8 cellular contexts compared by ENCODE assay signal in genomic region chr6:145735356-145736165, GRCh38. TPM values are rescaled to one million over a fixed set of nuclear protein-coding genes. Genes with fewer than 3 reads are reported as not detected.
DNase-seq lines count a peak whose midpoint lies in the region; ATAC-seq, FAIRE-seq and TF ChIP-seq lines count a peak whose summit lies in the region.

Gene EPM2A (minus strand): TSS chr6:145735520. CDS start chr6:145735498, 22 bp downstream.

- no peak within 1 kb of the TSS for H2AK5ac ChIP-seq in trophoblast cell (ENCODE audit: low read length)

- no peak for TF ChIP-seq POLR2A in H54 (IDR thresholded peaks at IDR 0.05; ENCODE audit: low read depth, low read length)
- TF ChIP-seq POLR2A in upper lobe of left lung (IDR thresholded peaks at IDR 0.05): peak in 2 of 4 donors; percentile 56 to 74

- DNase-seq in GM04504 (ENCODE audit: low read depth): peak; percentile 54
- DNase-seq in H54 (ENCODE audit: insufficient read length, low spot score): peak; percentile 33
- DNase-seq in LoVo (ENCODE audit: low spot score): peak; percentile 80
- DNase-seq in SKM-1 (lab: John Stamatoyannopoulos, UW; ENCODE audit: unreplicated experiment): peak; percentile 63
- peak; percentile 79 for DNase-seq in activated naive CD8-positive, alpha-beta T cell treated with anti-CD3 and anti-CD28 coated beads for 36 hours
- DNase-seq in cardiac muscle cell (ENCODE audit: low read depth in 1 of 2, low spot score in 1 of 2): peak; percentile 88 to 93
- peak; percentile 82 to 86 for DNase-seq in trophoblast cell
- peak; percentile 91 to 97 for DNase-seq in upper lobe of left lung

- H3K4me1 ChIP-seq in cardiac muscle cell (ENCODE audit: low read depth) (peaks cover 24% of the 10 kb centered on the region), trophoblast cell (ENCODE audit: control insufficient read depth in 1 of 2, insufficient read depth in 2 of 2, low read length in 2 of 2) (no peaks in the 10 kb centered on the region), upper lobe of left lung (peaks cover 8 to 16% (median 13%) of the 10 kb centered on the region in 4 donors)

- H2BK5ac ChIP-seq in trophoblast cell (ENCODE audit: low read depth, low read length, poor library complexity): peak within 1 kb of the TSS; percentile 93

- no CpG with 5 or more reads among the region's 69 CpGs for WGBS in trophoblast cell (ENCODE audit: extremely low coverage, insufficient coverage, insufficient read length)
- 0 to 1% methylated on average over 10 to 32 of the region's 69 CpGs for WGBS in upper lobe of left lung, 2 donors

- no peaks in the 10 kb centered on the region for H3K36me3 ChIP-seq in cardiac muscle cell
- H3K36me3 ChIP-seq in trophoblast cell (ENCODE audit: control insufficient read depth in 1 of 2, insufficient read depth in 2 of 2, low read length in 2 of 2): peaks cover 0 to 1% of the 10 kb centered on the region in 2 experiments
- H3K36me3 ChIP-seq in upper lobe of left lung: no peaks in the 10 kb centered on the region

- H3K79me2 ChIP-seq in trophoblast cell (ENCODE audit: control insufficient read depth, insufficient read depth, low read length, poor library complexity): peaks cover 4% of the 10 kb centered on the region

- H3K79me1 ChIP-seq in trophoblast cell (ENCODE audit: low read length): peaks cover 12% of the 10 kb centered on the region

- FAIRE-seq in H54 (lab: Jason Lieb, UNC): peak; percentile 11

- no peak for TF ChIP-seq EP300 in upper lobe of left lung (IDR thresholded peaks at IDR 0.05)

- H3K4me3 Mint-ChIP-seq in activated naive CD8-positive, alpha-beta T cell treated with anti-CD3 and anti-CD28 coated beads for 36 hours: peak within 1 kb of the TSS; percentile 93

- no peaks in the 10 kb centered on the region for H3K27me3 ChIP-seq in cardiac muscle cell
- H3K27me3 ChIP-seq in trophoblast cell (ENCODE audit: insufficient read depth, low read length): no peaks in the 10 kb centered on the region
- H3K27me3 ChIP-seq in upper lobe of left lung: no peaks in the 10 kb centered on the region

- TF ChIP-seq CTCF in cardiac muscle cell (IDR thresholded peaks at IDR 0.05; ENCODE audit: low read depth, low read length) (no peak), upper lobe of left lung (IDR thresholded peaks at IDR 0.05) (peak in 3 of 6 experiments; percentile 2 to 45 (median 39))

- no peak within 1 kb of the TSS for H2BK12ac ChIP-seq in trophoblast cell (ENCODE audit: low read length)

- H4K8ac ChIP-seq in trophoblast cell (ENCODE audit: low read depth, low read length): peak within 1 kb of the TSS; percentile 95

- peak within 1 kb of the TSS; percentile 89 for H4K12ac ChIP-seq in trophoblast cell (ENCODE audit: low read depth, low read length)

- H3K23ac ChIP-seq in trophoblast cell (ENCODE audit: low read length): no peak within 1 kb of the TSS

- peak within 1 kb of the TSS; percentile 87 for H3K4me2 ChIP-seq in trophoblast cell (ENCODE audit: low read length)

- H3K9me3 ChIP-seq in cardiac muscle cell (ENCODE audit: low read depth) (no peaks in the 10 kb centered on the region), trophoblast cell (ENCODE audit: insufficient read depth, low read depth, low read length) (no peaks in the 10 kb centered on the region), upper lobe of left lung (no peaks in the 10 kb centered on the region)

- H2AFZ ChIP-seq in trophoblast cell (ENCODE audit: insufficient read depth, low read length, poor library complexity): peak within 1 kb of the TSS; percentile 91

- peaks cover 12% of the 10 kb centered on the region for H3K9me3 Mint-ChIP-seq in activated naive CD8-positive, alpha-beta T cell treated with anti-CD3 and anti-CD28 coated beads for 36 hours

- H3K27ac ChIP-seq in cardiac muscle cell (peak within 1 kb of the TSS; percentile 89), trophoblast cell (ENCODE audit: low read depth, low read length) (peak within 1 kb of the TSS; percentile 92), upper lobe of left lung (peak within 1 kb of the TSS; percentile 92 to 98 (median 96))

- H3K18ac ChIP-seq in trophoblast cell (ENCODE audit: low read length): peak within 1 kb of the TSS; percentile 88

- H3K9ac ChIP-seq in trophoblast cell (ENCODE audit: low read length): peak within 1 kb of the TSS; percentile 88

- H3K14ac ChIP-seq in trophoblast cell (ENCODE audit: low read length): peak within 1 kb of the TSS; percentile 67

- peaks cover 13% of the 10 kb centered on the region for H3K36me3 Mint-ChIP-seq in activated naive CD8-positive, alpha-beta T cell treated with anti-CD3 and anti-CD28 coated beads for 36 hours

- H3K4ac ChIP-seq in trophoblast cell (ENCODE audit: low read depth, low read length): peak within 1 kb of the TSS; percentile 13

- peak within 1 kb of the TSS; percentile 96 for H4K91ac ChIP-seq in trophoblast cell (ENCODE audit: low read depth, low read length)

- ATAC-seq in upper lobe of left lung (ENCODE audit: low FRiP score in 2 of 2): peak; percentile 93

- peak within 1 kb of the TSS; percentile 95 for H2BK120ac ChIP-seq in trophoblast cell (ENCODE audit: insufficient read depth, low read length, poor library complexity)

- H3K27me3 Mint-ChIP-seq in activated naive CD8-positive, alpha-beta T cell treated with anti-CD3 and anti-CD28 coated beads for 36 hours: no peaks in the 10 kb centered on the region

- H3K27ac Mint-ChIP-seq in activated naive CD8-positive, alpha-beta T cell treated with anti-CD3 and anti-CD28 coated beads for 36 hours: peak within 1 kb of the TSS; percentile 99

- peaks cover 28% of the 10 kb centered on the region for H3K4me1 Mint-ChIP-seq in activated naive CD8-positive, alpha-beta T cell treated with anti-CD3 and anti-CD28 coated beads for 36 hours

- H3K4me3 ChIP-seq in cardiac muscle cell (peak within 1 kb of the TSS; percentile 64), trophoblast cell (ENCODE audit: low read depth, low read length) (peak within 1 kb of the TSS; percentile 79), upper lobe of left lung (peak within 1 kb of the TSS; percentile 36 to 87 (median 72))

RNA-seq across cellular contexts. Expression of gene EPM2A, which starts in this region (rescaled TPM):
- 1 to 10 TPM; 8.3 to 9.0 TPM for total RNA-seq in activated naive CD8-positive, alpha-beta T cell treated with anti-CD3 and anti-CD28 coated beads for 36 hours
- total RNA-seq in cardiac muscle cell (27.4 and 28.3 TPM in 2 replicates), upper lobe of left lung (10 to 100 TPM in 4 of 6 donors, 1 to 10 TPM in 2; 9.3 to 27.7 (median 21.0) TPM)
- polyA plus RNA-seq in cardiac muscle cell: 23.1 and 23.5 TPM in 2 replicates
- polyA plus RNA-seq in trophoblast cell (2013): 1.3 and 1.9 TPM in 2 replicates

Comparison
In these comparisons a context has a peak if more than half of its experiments do, and no peak if none do; other contexts are left out.
1. Peak in every context shown above with its lines: DNase-seq, ATAC-seq, H3K4me3 ChIP-seq and H3K27ac ChIP-seq.
2. DNase-seq: peak in every context shown above with its lines; median percentile 94 in upper lobe of left lung; 90 in cardiac muscle cell; 84 in trophoblast cell; 80 in LoVo; 79 in activated naive CD8-positive, alpha-beta T cell treated with anti-CD3 and anti-CD28 coated beads for 36 hours; 63 in SKM-1; 54 in GM04504; 33 in H54.